ENCODE assay signal across 1 cellular context in genomic region chr19:19654441-19654840, GRCh38.
TF ChIP-seq lines count a peak whose summit lies in the region.

No MANE protein-coding gene starts in this region.

TF ChIP-seq in K562, 482 proteins besides CTCF, POLR2A, EP300 and RAD21:
- TF ChIP-seq POLR2G (IDR thresholded peaks at IDR 0.05; ENCODE audit: low read depth, low read length) (peak; percentile 24; the same call in 1 of the 2 replicates), FOXA1 (IDR thresholded peaks at IDR 0.05; ENCODE audit: borderline replicate concordance) (no peak), ERF (CRISPR knock-in tag; IDR thresholded peaks at IDR 0.05) (no peak), CBX8 (IDR thresholded peaks at IDR 0.05; ENCODE audit: borderline replicate concordance, extremely low read depth, low read depth, low read length, poor library complexity, severe bottlenecking) (no peak), ZNF766 (CRISPR knock-in tag; conservative IDR thresholded peaks at IDR 0.05) (no peak)
